In genomic region chr12:23731493-23731892, GRCh38 we compare ENCODE assay signal across 29 cellular contexts.
"Had no signal": no experiment of that assay in that cellular context is flagged by ENCODE, and none has a peak within 500 bp of the region (broad histone marks: within the 10 kb centered on the region; RNA-seq: fewer than 3 reads in every experiment).

No MANE protein-coding gene starts in this region.

- H3K9me3 Mint-ChIP-seq: stimulated activated memory B cell treated with anti-CD40 and anti-IgM and Interleukin-4, amounts not matched to agents 10 μg/mL and 1 μg/mL and 100 μg/mL, for 72 hours; stimulated activated naive B cell treated with anti-CD40 and anti-IgM and Interleukin-4, amounts not matched to agents 10 μg/mL and 1 μg/mL and 100 μg/mL, for 72 hours; type B pancreatic cell had no signal

- H3K4me1 ChIP-seq: suprapubic skin, testis, thyroid gland, transverse colon, upper lobe of left lung, upper lobe of right lung, uterus, vagina had no signal

- FAIRE-seq: urothelium cell line had no signal

- DNase-seq: stimulated activated CD4-positive, alpha-beta T cell treated with anti-CD3 and anti-CD28 coated beads, Interleukin-2, amount 100 ng/mL, for 48 hours; stimulated activated CD4-positive, alpha-beta T cell treated with anti-CD3 and anti-CD28 coated beads, Interleukin-4, amount 100 ng/mL, for 1 hour; stimulated activated CD4-positive, alpha-beta T cell treated with anti-CD3 and anti-CD28 coated beads, Interleukin-4, amount 100 ng/mL, for 24 hours; stimulated activated CD4-positive, alpha-beta T cell treated with anti-CD3 and anti-CD28 coated beads, Interleukin-4, amount 100 ng/mL, for 4 hours; stimulated activated CD8-positive, alpha-beta memory T cell treated with anti-CD3 and anti-CD28 coated beads, Interleukin-4, amount 100 ng/mL, for 48 hours; stimulated activated naive B cell treated with anti-CD40 and anti-IgM and Interleukin-4, amounts not matched to agents 10 μg/mL and 1 μg/mL and 100 μg/mL, for 72 hours; stimulated activated naive CD4-positive, alpha-beta T cell; stimulated activated naive CD4-positive, alpha-beta T cell treated with Interleukin-2 at 50 U/mL for 16 hours; stimulated activated naive CD8-positive, alpha-beta T cell treated with anti-CD3 and anti-CD28 coated beads, Interleukin-15, amount 100 ng/mL, for 72 hours; stimulated activated naive CD8-positive, alpha-beta T cell treated with anti-CD3 and anti-CD28 coated beads, Interleukin-15, Interleukin-2, amounts not matched to agents 100 U/mL and 50 U/mL, for 24 hours; stomach; substantia nigra; testis; thyroid gland; tibial artery; transverse colon; trophoblast cell; upper lobe of left lung; upper lobe of right lung; uterus had no signal

- H3K36me3 Mint-ChIP-seq: stimulated activated effector memory CD8-positive, alpha-beta T cell treated with anti-CD3 and anti-CD28 coated beads, Interleukin-12 subunit alpha, Interleukin-12 subunit beta, amount 100 ng/mL, for 72 hours; stimulated activated memory B cell treated with anti-CD40 and anti-IgM and Interleukin-4, amounts not matched to agents 10 μg/mL and 1 μg/mL and 100 μg/mL, for 72 hours; stimulated activated naive B cell treated with anti-CD40 and anti-IgM and Interleukin-4, amounts not matched to agents 10 μg/mL and 1 μg/mL and 100 μg/mL, for 72 hours had no signal

- H3K4me3 ChIP-seq: stomach, suprapubic skin, testis, thoracic aorta, thyroid gland, tibial artery, tibial nerve, transverse colon, upper lobe of left lung, upper lobe of right lung, uterus, vagina had no signal

- H3K4me1 Mint-ChIP-seq: stimulated activated effector memory CD8-positive, alpha-beta T cell treated with anti-CD3 and anti-CD28 coated beads, Interleukin-12 subunit alpha, Interleukin-12 subunit beta, amount 100 ng/mL, for 72 hours; stimulated activated naive B cell treated with anti-CD40 and anti-IgM and Interleukin-4, amounts not matched to agents 10 μg/mL and 1 μg/mL and 100 μg/mL, for 72 hours; stimulated activated naive CD8-positive, alpha-beta T cell treated with anti-CD3 and anti-CD28 coated beads, Interleukin-15, amount 100 ng/mL, for 72 hours had no signal

- H3K4me3 Mint-ChIP-seq: stimulated activated effector memory CD8-positive, alpha-beta T cell treated with anti-CD3 and anti-CD28 coated beads, Interleukin-12 subunit alpha, Interleukin-12 subunit beta, amount 100 ng/mL, for 72 hours; stimulated activated memory B cell treated with anti-CD40 and anti-IgM and Interleukin-4, amounts not matched to agents 10 μg/mL and 1 μg/mL and 100 μg/mL, for 72 hours; stimulated activated naive B cell treated with anti-CD40 and anti-IgM and Interleukin-4, amounts not matched to agents 10 μg/mL and 1 μg/mL and 100 μg/mL, for 72 hours; stimulated activated naive CD8-positive, alpha-beta T cell treated with anti-CD3 and anti-CD28 coated beads, Interleukin-15, amount 100 ng/mL, for 72 hours; stimulated activated naive CD8-positive, alpha-beta T cell treated with anti-CD3 and anti-CD28 coated beads, Interleukin-15, Interleukin-2, amounts not matched to agents 100 ng/mL and 50 ng/mL, for 24 hours; type B pancreatic cell had no signal

- H3K27ac Mint-ChIP-seq: stimulated activated effector memory CD8-positive, alpha-beta T cell treated with anti-CD3 and anti-CD28 coated beads, Interleukin-12 subunit alpha, Interleukin-12 subunit beta, amount 100 ng/mL, for 72 hours; stimulated activated memory B cell treated with anti-CD40 and anti-IgM and Interleukin-4, amounts not matched to agents 10 μg/mL and 1 μg/mL and 100 μg/mL, for 72 hours; stimulated activated naive B cell treated with anti-CD40 and anti-IgM and Interleukin-4, amounts not matched to agents 10 μg/mL and 1 μg/mL and 100 μg/mL, for 72 hours; stimulated activated naive CD8-positive, alpha-beta T cell treated with anti-CD3 and anti-CD28 coated beads, Interleukin-15, amount 100 ng/mL, for 72 hours; stimulated activated naive CD8-positive, alpha-beta T cell treated with anti-CD3 and anti-CD28 coated beads, Interleukin-15, Interleukin-2, amounts not matched to agents 100 ng/mL and 50 ng/mL, for 24 hours; type B pancreatic cell had no signal

- H3K9me3 ChIP-seq: stomach, suprapubic skin, testis, thoracic aorta, thyroid gland, tibial artery, tibial nerve, transverse colon, upper lobe of left lung, upper lobe of right lung, uterus, vagina had no signal

- H3K36me3 ChIP-seq: stomach, suprapubic skin, thoracic aorta, thyroid gland, tibial artery, transverse colon, upper lobe of left lung, upper lobe of right lung, uterus, vagina had no signal

- H3K27me3 ChIP-seq: stomach, suprapubic skin, testis, thyroid gland, tibial artery, tibial nerve, transverse colon, upper lobe of left lung, upper lobe of right lung, uterus, vagina had no signal

- ATAC-seq: stimulated activated effector memory CD8-positive, alpha-beta T cell treated with anti-CD3 and anti-CD28 coated beads, Interleukin-12 subunit alpha, Interleukin-12 subunit beta, amount 100 ng/mL, for 72 hours; stimulated activated memory B cell treated with anti-CD40 and anti-IgM and Interleukin-4, amounts not matched to agents 10 μg/mL and 1 μg/mL and 100 μg/mL, for 72 hours; stimulated activated naive B cell treated with anti-CD40 and anti-IgM and Interleukin-4, amounts not matched to agents 10 μg/mL and 1 μg/mL and 100 μg/mL, for 72 hours; stimulated activated naive CD8-positive, alpha-beta T cell treated with anti-CD3 and anti-CD28 coated beads, Interleukin-15, amount 100 ng/mL, for 72 hours; stimulated activated naive CD8-positive, alpha-beta T cell treated with anti-CD3 and anti-CD28 coated beads, Interleukin-15, Interleukin-2, amounts not matched to agents 100 U/mL and 50 U/mL, for 24 hours; upper lobe of right lung had no signal

- H3K27me3 Mint-ChIP-seq: stimulated activated memory B cell treated with anti-CD40 and anti-IgM and Interleukin-4, amounts not matched to agents 10 μg/mL and 1 μg/mL and 100 μg/mL, for 72 hours; stimulated activated naive B cell treated with anti-CD40 and anti-IgM and Interleukin-4, amounts not matched to agents 10 μg/mL and 1 μg/mL and 100 μg/mL, for 72 hours; stimulated activated naive CD8-positive, alpha-beta T cell treated with anti-CD3 and anti-CD28 coated beads, Interleukin-15, amount 100 ng/mL, for 72 hours; stimulated activated naive CD8-positive, alpha-beta T cell treated with anti-CD3 and anti-CD28 coated beads, Interleukin-15, Interleukin-2, amounts not matched to agents 100 ng/mL and 50 ng/mL, for 24 hours; type B pancreatic cell had no signal

- H3K27ac ChIP-seq: stomach, suprapubic skin, testis, thoracic aorta, thyroid gland, tibial artery, tibial nerve, transverse colon, upper lobe of left lung, upper lobe of right lung, uterus, vagina had no signal
